Comparison of ENCODE assay signal across 12 cellular contexts in genomic region chr19:35239597-35239996, GRCh38. TPM values are rescaled to one million over a fixed set of nuclear protein-coding genes. Genes with fewer than 3 reads are reported as not detected.
DNase-seq lines count a peak whose midpoint lies in the region; ATAC-seq, FAIRE-seq and TF ChIP-seq lines count a peak whose summit lies in the region.
"Not testable (repeated sequence)": the region's sequence is repeated elsewhere in the genome, so short reads cannot be mapped to it uniquely, and the experiment has no call there.
"Had no signal": no experiment of that assay in that cellular context is flagged by ENCODE, and none has a peak within 500 bp of the region (broad histone marks: within the 10 kb centered on the region; RNA-seq: fewer than 3 reads in every experiment).

No MANE protein-coding gene starts in this region.

- not testable (repeated sequence) for ATAC-seq in CD4-positive, alpha-beta T cell (ENCODE audit: poor library complexity); activated T-helper 17 cell treated with anti-CD3 and anti-CD28 coated beads, Interleukin-2, amount 50 U/mL, for 72 hours (replicated peaks); K562; memory B cell (ENCODE audit: low read depth); upper lobe of right lung

- not testable (repeated sequence) for H3K79me2 ChIP-seq in K562 (ENCODE audit: control insufficient read depth, insufficient read depth, low read length)

- POLR2A ChIA-PET in CD4-positive, alpha-beta T cell (lab: Charles Lee) = interaction anchor here (0.5 to 3.6 kb wide), 13 partner anchors 8 to 85 kb away, joined by 3 to 34 read pairs (median 5); partner anchors contain the start of genes FAM187B, FXYD5 and USF2
- POLR2A ChIA-PET in activated CD4-positive, alpha-beta T cell treated with anti-CD3 and anti-CD28 coated beads, Interleukin-2, amount 10 ng/mL, durations not matched to agents 7 days and 5 days (lab: Charles Lee) = not testable (repeated sequence)
- POLR2A ChIA-PET in K562 (lab: Yijun Ruan, JAX) = interaction anchor here (0.6 to 0.7 kb wide), 2 partner anchors 64 to 471 kb away, joined by 3 read pairs; no protein-coding TSS in a partner anchor

- H3K27ac ChIP-seq in CD4-positive, alpha-beta T cell (ENCODE audit: low read depth, low read length); K562 (ENCODE audit: extremely low read depth, low read depth, low read length): not testable (repeated sequence)
- H3K27ac ChIP-seq in spleen (peak overlapping the region in 6 of 8 donors; percentile 39 to 85 (median 67)), upper lobe of right lung (peak overlapping the region; percentile 28)

- H3K4me3 Mint-ChIP-seq in CD4-positive, alpha-beta T cell; IgD-negative memory B cell; activated CD4-positive, alpha-beta T cell treated with anti-CD3 and anti-CD28 coated beads, Interleukin-2, amount 10 ng/mL, durations not matched to agents 7 days and 5 days; memory B cell: not testable (repeated sequence)
- H3K4me3 Mint-ChIP-seq in activated T-helper 17 cell treated with anti-CD3 and anti-CD28 coated beads, Interleukin-2, amount 50 U/mL, for 72 hours = peak overlapping the region; percentile 69

- peak overlapping the region; percentile 83 for H3K27ac Mint-ChIP-seq in CD4-positive, alpha-beta T cell
- peak overlapping the region in 2 of 3 donors; percentile 73 to 80 for H3K27ac Mint-ChIP-seq in IgD-negative memory B cell
- H3K27ac Mint-ChIP-seq in activated CD4-positive, alpha-beta T cell treated with anti-CD3 and anti-CD28 coated beads, Interleukin-2, amount 10 ng/mL, durations not matched to agents 7 days and 5 days = peak overlapping the region; percentile 88
- peak overlapping the region; percentile 79 for H3K27ac Mint-ChIP-seq in activated T-helper 17 cell treated with anti-CD3 and anti-CD28 coated beads, Interleukin-2, amount 50 U/mL, for 72 hours
- H3K27ac Mint-ChIP-seq in memory B cell = peak overlapping the region; percentile 82

- not testable (repeated sequence) for H3K27me3 ChIP-seq in CD4-positive, alpha-beta T cell (ENCODE audit: control insufficient read depth, insufficient read depth, low read length); K562 (ENCODE audit: control insufficient read depth in 2 of 2, insufficient read depth in 2 of 2, low read length in 2 of 2); spleen (replicated peaks in 1 of 7); upper lobe of right lung

- H3K9me3 Mint-ChIP-seq in CD4-positive, alpha-beta T cell; IgD-negative memory B cell; activated T-helper 17 cell treated with anti-CD3 and anti-CD28 coated beads, Interleukin-2, amount 50 U/mL, for 72 hours: not testable (repeated sequence)
- H3K9me3 Mint-ChIP-seq in activated CD4-positive, alpha-beta T cell treated with anti-CD3 and anti-CD28 coated beads, Interleukin-2, amount 10 ng/mL, durations not matched to agents 7 days and 5 days = peaks cover 25% of the 10 kb centered on the region
- H3K9me3 Mint-ChIP-seq in memory B cell = peaks cover 12% of the 10 kb centered on the region

- intact Hi-C loops in CD4-positive, alpha-beta T cell (cut with DNase I, micrococcal nuclease) = loop anchor here in 1 of 2 experiments (5.0 kb wide), 1 partner anchor 47 kb away; no protein-coding TSS in a partner anchor
- intact Hi-C loops in K562 (cut with micrococcal nuclease); spleen (cut with DNase I; ENCODE audit: low total_unique reads); upper lobe of right lung (cut with DNase I): not testable (repeated sequence)

- H4K20me1 ChIP-seq in K562 (replicated peaks; ENCODE audit: control insufficient read depth, insufficient read depth, low read length) = not testable (repeated sequence)

- TF ChIP-seq EP300 in K562 (IDR thresholded peaks at IDR 0.05; ENCODE audit: low read length) = not testable (repeated sequence)

- peaks cover 12% of the 10 kb centered on the region for H3K36me3 Mint-ChIP-seq in CD4-positive, alpha-beta T cell (ENCODE audit: low read depth)
- not testable (repeated sequence) for H3K36me3 Mint-ChIP-seq in IgD-negative memory B cell; activated T-helper 17 cell treated with anti-CD3 and anti-CD28 coated beads, Interleukin-2, amount 50 U/mL, for 72 hours (ENCODE audit: low read depth); memory B cell
- peaks cover 26% of the 10 kb centered on the region for H3K36me3 Mint-ChIP-seq in activated CD4-positive, alpha-beta T cell treated with anti-CD3 and anti-CD28 coated beads, Interleukin-2, amount 10 ng/mL, durations not matched to agents 7 days and 5 days (ENCODE audit: low read depth)

- 19% methylated on average over 1 of the region's 1 CpG for WGBS in K562 (ENCODE audit: insufficient coverage, low coverage, missing lambda C conversion rate)
- 91 to 95% (median 94%) methylated on average over 1 of the region's 1 CpG for WGBS in spleen, 5 donors

- H3K4me1 ChIP-seq in K562 (replicated peaks in 1 of 2; ENCODE audit: control insufficient read depth in 2 of 2, insufficient read depth in 2 of 2, low read length in 2 of 2); upper lobe of right lung: not testable (repeated sequence)
- H3K4me1 ChIP-seq in spleen = peaks cover 0 to 22% (median 9%) of the 10 kb centered on the region in 6 donors

- peaks cover 33% of the 10 kb centered on the region for H3K4me1 Mint-ChIP-seq in CD4-positive, alpha-beta T cell (ENCODE audit: low read depth)
- peaks cover 11 to 16% (median 14%) of the 10 kb centered on the region in 3 donors for H3K4me1 Mint-ChIP-seq in IgD-negative memory B cell
- H3K4me1 Mint-ChIP-seq in activated CD4-positive, alpha-beta T cell treated with anti-CD3 and anti-CD28 coated beads, Interleukin-2, amount 10 ng/mL, durations not matched to agents 7 days and 5 days = peaks cover 26% of the 10 kb centered on the region
- peaks cover 29% of the 10 kb centered on the region for H3K4me1 Mint-ChIP-seq in activated T-helper 17 cell treated with anti-CD3 and anti-CD28 coated beads, Interleukin-2, amount 50 U/mL, for 72 hours
- H3K4me1 Mint-ChIP-seq in memory B cell = peaks cover 18% of the 10 kb centered on the region

- FAIRE-seq in K562 (lab: Jason Lieb, UNC) = not testable (repeated sequence)

- not testable (repeated sequence) for H3K27me3 Mint-ChIP-seq in CD4-positive, alpha-beta T cell; IgD-negative memory B cell; activated T-helper 17 cell treated with anti-CD3 and anti-CD28 coated beads, Interleukin-2, amount 50 U/mL, for 72 hours; memory B cell
- H3K27me3 Mint-ChIP-seq in activated CD4-positive, alpha-beta T cell treated with anti-CD3 and anti-CD28 coated beads, Interleukin-2, amount 10 ng/mL, durations not matched to agents 7 days and 5 days = peaks cover 27% of the 10 kb centered on the region

- CTCF ChIA-PET in CD4-positive, alpha-beta T cell (lab: Charles Lee) = interaction anchor here (0.9 to 1.8 kb wide), 3 partner anchors 22 to 98 kb away, joined by 3 to 9 read pairs (median 6); partner anchors contain the start of gene USF2
- CTCF ChIA-PET in activated CD4-positive, alpha-beta T cell treated with anti-CD3 and anti-CD28 coated beads, Interleukin-2, amount 10 ng/mL, durations not matched to agents 7 days and 5 days (lab: Charles Lee) = interaction anchor here (2.0 kb wide), 1 partner anchor 14 kb away, joined by 9 read pairs; no protein-coding TSS in a partner anchor
- CTCF ChIA-PET in K562 (lab: Yijun Ruan, JAX; ENCODE audit: low intra/inter-chr PET ratio) = not testable (repeated sequence)

- H3K4me3 ChIP-seq in K562, spleen, upper lobe of right lung: not testable (repeated sequence)

- not testable (repeated sequence) for TF ChIP-seq POLR2A in K562 (conservative IDR thresholded peaks at IDR 0.05); spleen (IDR thresholded peaks at IDR 0.05)

- H3K9me3 ChIP-seq in CD4-positive, alpha-beta T cell (ENCODE audit: control insufficient read depth, low read length) = peaks cover 11% of the 10 kb centered on the region
- not testable (repeated sequence) for H3K9me3 ChIP-seq in K562 (replicated peaks; ENCODE audit: control insufficient read depth, insufficient read depth, low read depth, low read length); upper lobe of right lung
- peaks cover 3 to 26% (median 13%) of the 10 kb centered on the region in 8 donors for H3K9me3 ChIP-seq in spleen

- H3K36me3 ChIP-seq in K562 (ENCODE audit: control insufficient read depth, insufficient read depth, low read length); spleen; upper lobe of right lung: not testable (repeated sequence)

- in situ Hi-C loops in K562 (cut with MboI) = not testable (repeated sequence)

- not testable (repeated sequence) for H3K9me1 ChIP-seq in K562 (ENCODE audit: control insufficient read depth, insufficient read depth, low read length)

- H3K9ac ChIP-seq in K562 (ENCODE audit: insufficient read depth in 1 of 2, low read depth in 2 of 2, low read length in 2 of 2) = not testable (repeated sequence)

- BruUV-seq in K562 (replicated peaks; lab: Mats Ljungman, UMichigan) = not testable (repeated sequence)

- not testable (repeated sequence) for H3K4me2 ChIP-seq in K562 (ENCODE audit: insufficient read depth, low read length)

- not testable (repeated sequence) for H2AFZ ChIP-seq in K562 (ENCODE audit: low read depth, low read length)

- TF ChIP-seq RAD21 in K562 (CRISPR knock-in tag; conservative IDR thresholded peaks at IDR 0.05 in 1 of 2, IDR thresholded peaks at IDR 0.05 in 1 of 2) = not testable (repeated sequence)

- not testable (repeated sequence) for TF ChIP-seq CTCF in CD4-positive, alpha-beta T cell (IDR thresholded peaks at IDR 0.05); K562 (IDR thresholded peaks at IDR 0.05 in 2 of 3, conservative IDR thresholded peaks at IDR 0.05 in 1 of 3; ENCODE audit: insufficient read depth in 2 of 3, low read depth in 1 of 3, low read length in 3 of 3); spleen (IDR thresholded peaks at IDR 0.05 in 8 of 11, conservative IDR thresholded peaks at IDR 0.05 in 3 of 11); upper lobe of right lung (IDR thresholded peaks at IDR 0.05)

- DNase-seq in CD4-positive, alpha-beta T cell; activated CD4-positive, alpha-beta T cell treated with anti-CD3 and anti-CD28 coated beads, Interleukin-2, amount 10 ng/mL, durations not matched to agents 7 days and 5 days; K562 (ENCODE audit: extremely low read depth in 1 of 4, low spot score in 3 of 4); memory B cell (ENCODE audit: low spot score in 2 of 2); spleen; upper lobe of right lung: not testable (repeated sequence)

RNA-seq across cellular contexts. Expression of gene LSR, which starts 9.2 kb away (rescaled TPM):
- total RNA-seq in CD4-positive, alpha-beta T cell = 10 to 100 TPM; 45.0 to 47.9 TPM
- 49.1 TPM for polyA plus RNA-seq in IgD-negative memory B cell
- total RNA-seq in activated CD4-positive, alpha-beta T cell treated with anti-CD3 and anti-CD28 coated beads, Interleukin-2, amount 10 ng/mL, durations not matched to agents 7 days and 5 days = 1 to 10 TPM; 3.5 to 3.6 TPM
- 10 to 100 TPM; 19.1 to 38.0 TPM for total RNA-seq in activated T-helper 17 cell treated with anti-CD3 and anti-CD28 coated beads, Interleukin-2, amount 50 U/mL, for 72 hours
- 30.2 and 123 TPM in 2 replicates for total RNA-seq in K562 (2011; cell fraction: chromatin; rRNA removed; ENCODE audit: low replicate concordance)
- 223 and 260 TPM in 2 replicates for total RNA-seq in K562 (2011; cell fraction: nucleolus; rRNA removed)
- 130 and 145 TPM in 2 replicates for total RNA-seq in K562 (2011; cell fraction: nucleoplasm; rRNA removed)
- total RNA-seq in K562 (2014; rRNA removed) = 65.1 and 111 TPM in 2 replicates
- 10.1 and 11.3 TPM in 2 replicates for total RNA-seq in K562 (2014; rRNA removed; fragmentation: Illumina TruSeq; extraction: Trizol)
- total RNA-seq in K562 (2015; rRNA removed; fragmentation: Illumina TruSeq; extraction: Trizol) = 29.4 and 32.3 TPM in 2 replicates
- total RNA-seq in K562 (2021) = 83.3 and 87.9 TPM in 2 replicates
- polyA plus RNA-seq in K562 (2011; rRNA removed) = 19.6 and 42.8 TPM in 2 replicates
- polyA plus RNA-seq in K562 (2011; cell fraction: cytosol; rRNA removed) = 24.5 and 85.7 TPM in 2 replicates
- 44.0 and 102 TPM in 2 replicates for polyA plus RNA-seq in K562 (2011; cell fraction: nucleus; rRNA removed)
- polyA plus RNA-seq in K562 (2012) = 77.8 and 93.6 TPM in 2 replicates
- 28.0 and 61.6 TPM in 2 replicates for polyA plus RNA-seq in K562 (2014; fragmentation: Illumina TruSeq; extraction: Trizol)
- under 1 TPM; 0.44 to 0.66 TPM for polyA plus RNA-seq in K562 (2014; fragmentation: Nextera tagmentation; extraction: Ambion mirVana)
- 39.4 and 47.4 TPM in 2 replicates for polyA plus RNA-seq in K562 (2014; rRNA removed)
- polyA minus RNA-seq in K562 (2011; rRNA and poly(A)+ RNA removed) = 9.4 and 16.2 TPM in 2 replicates
- 87.6 and 93.3 TPM in 2 replicates for polyA minus RNA-seq in K562 (2011; cell fraction: cytosol; rRNA and poly(A)+ RNA removed)
- 61.4 and 69.4 TPM in 2 replicates for polyA minus RNA-seq in K562 (2011; cell fraction: nucleus; rRNA and poly(A)+ RNA removed)
- total RNA-seq in spleen = 10 to 100 TPM; 18.1 to 30.2 (median 21.6) TPM
- 10 to 100 TPM; 10.9 to 17.4 (median 11.2) TPM for polyA plus RNA-seq in spleen
- 79.1 TPM for total RNA-seq in upper lobe of right lung

RNA-seq across cellular contexts. Expression of gene FAM187B, which starts 11.1 kb away (rescaled TPM):
- total RNA-seq in CD4-positive, alpha-beta T cell = not detected
- polyA plus RNA-seq in IgD-negative memory B cell (not detected), K562 (2011; rRNA removed) (not detected in 2 replicates), K562 (2014; fragmentation: Illumina TruSeq; extraction: Trizol) (not detected in 2 replicates), K562 (2014; fragmentation: Nextera tagmentation; extraction: Ambion mirVana) (under 1 TPM in 1 of 2 experiments, not detected in 1; 0.04 TPM), K562 (2014; rRNA removed) (not detected in 2 replicates), spleen (under 1 TPM in 2 of 3 donors, not detected in 1; 0.48 to 0.61 TPM)
- not detected for total RNA-seq in activated CD4-positive, alpha-beta T cell treated with anti-CD3 and anti-CD28 coated beads, Interleukin-2, amount 10 ng/mL, durations not matched to agents 7 days and 5 days
- total RNA-seq in activated T-helper 17 cell treated with anti-CD3 and anti-CD28 coated beads, Interleukin-2, amount 50 U/mL, for 72 hours = under 1 TPM in 1 of 2 donors, not detected in 1; 0.58 TPM
- total RNA-seq in K562 (2011; cell fraction: chromatin; rRNA removed; ENCODE audit: low replicate concordance) = 0.25 TPM in 1 of 2 replicates, not detected in the other
- total RNA-seq in K562 (2011; cell fraction: nucleolus; rRNA removed) = not detected in 2 replicates
- total RNA-seq in K562 (2011; cell fraction: nucleoplasm; rRNA removed) = not detected in 2 replicates
- total RNA-seq in K562 (2014; rRNA removed) (0.09 TPM in 1 of 2 replicates, not detected in the other), K562 (2014; rRNA removed; fragmentation: Illumina TruSeq; extraction: Trizol) (not detected in 2 replicates), K562 (2015; rRNA removed; fragmentation: Illumina TruSeq; extraction: Trizol) (not detected in 2 replicates), K562 (2021) (not detected in 2 replicates), spleen (under 1 TPM in 1 of 7 donors, not detected in 6; 0.51 TPM), upper lobe of right lung (not detected)
- 0.07 TPM in 1 of 2 replicates, not detected in the other for polyA plus RNA-seq in K562 (2011; cell fraction: cytosol; rRNA removed)
- polyA plus RNA-seq in K562 (2011; cell fraction: nucleus; rRNA removed) = 0.10 TPM in 1 of 2 replicates, not detected in the other
- polyA plus RNA-seq in K562 (2012) = not detected in 2 replicates
- polyA minus RNA-seq in K562 (2011; rRNA and poly(A)+ RNA removed) = not detected in 2 replicates
- polyA minus RNA-seq in K562 (2011; cell fraction: cytosol; rRNA and poly(A)+ RNA removed) = not detected in 2 replicates
- polyA minus RNA-seq in K562 (2011; cell fraction: nucleus; rRNA and poly(A)+ RNA removed) = not detected in 2 replicates
- total RNA-seq: A673, H1, HFFc6, HT1080 had no signal
- polyA plus RNA-seq: H1 had no signal

RNA-seq across cellular contexts. Expression of gene USF2, which starts 29.2 kb away (rescaled TPM):
- total RNA-seq in CD4-positive, alpha-beta T cell = 100 to 1,000 TPM; 335 to 344 TPM
- polyA plus RNA-seq in IgD-negative memory B cell (11.5 TPM), K562 (2011; rRNA removed) (62.5 and 69.2 TPM in 2 replicates), K562 (2014; fragmentation: Illumina TruSeq; extraction: Trizol) (57.2 and 58.4 TPM in 2 replicates), K562 (2014; fragmentation: Nextera tagmentation; extraction: Ambion mirVana) (under 1 TPM; 0.27 to 0.34 TPM), K562 (2014; rRNA removed) (78.0 and 93.7 TPM in 2 replicates), spleen (100 to 1,000 TPM; 132 to 205 (median 145) TPM)
- 100 to 1,000 TPM; 150 to 162 TPM for total RNA-seq in activated CD4-positive, alpha-beta T cell treated with anti-CD3 and anti-CD28 coated beads, Interleukin-2, amount 10 ng/mL, durations not matched to agents 7 days and 5 days
- 100 to 1,000 TPM; 109 to 121 TPM for total RNA-seq in activated T-helper 17 cell treated with anti-CD3 and anti-CD28 coated beads, Interleukin-2, amount 50 U/mL, for 72 hours
- total RNA-seq in K562 (2011; cell fraction: chromatin; rRNA removed; ENCODE audit: low replicate concordance) = 42.6 and 101 TPM in 2 replicates
- total RNA-seq in K562 (2011; cell fraction: nucleolus; rRNA removed) = 81.1 and 82.5 TPM in 2 replicates
- 54.4 and 62.0 TPM in 2 replicates for total RNA-seq in K562 (2011; cell fraction: nucleoplasm; rRNA removed)
- total RNA-seq in K562 (2014; rRNA removed) (79.6 and 92.0 TPM in 2 replicates), K562 (2014; rRNA removed; fragmentation: Illumina TruSeq; extraction: Trizol) (27.8 and 31.1 TPM in 2 replicates), K562 (2015; rRNA removed; fragmentation: Illumina TruSeq; extraction: Trizol) (41.3 and 44.8 TPM in 2 replicates), K562 (2021) (79.6 and 85.1 TPM in 2 replicates), spleen (100 to 1,000 TPM; 133 to 206 (median 157) TPM), upper lobe of right lung (152 TPM)
- polyA plus RNA-seq in K562 (2011; cell fraction: cytosol; rRNA removed) = 53.9 and 98.4 TPM in 2 replicates
- polyA plus RNA-seq in K562 (2011; cell fraction: nucleus; rRNA removed) = 102 and 108 TPM in 2 replicates
- 81.4 and 98.5 TPM in 2 replicates for polyA plus RNA-seq in K562 (2012)
- 31.5 and 39.4 TPM in 2 replicates for polyA minus RNA-seq in K562 (2011; rRNA and poly(A)+ RNA removed)
- polyA minus RNA-seq in K562 (2011; cell fraction: cytosol; rRNA and poly(A)+ RNA removed) = 28.5 and 53.2 TPM in 2 replicates
- polyA minus RNA-seq in K562 (2011; cell fraction: nucleus; rRNA and poly(A)+ RNA removed) = 21.7 and 31.3 TPM in 2 replicates

RNA-seq across cellular contexts. Expression of gene HAMP, which starts 42.7 kb away (rescaled TPM):
- 1 to 10 TPM; 1.5 to 1.6 TPM for total RNA-seq in CD4-positive, alpha-beta T cell
- polyA plus RNA-seq in IgD-negative memory B cell = not detected
- 1 to 10 TPM in 1 of 2 experiments, under 1 TPM in 1; 0.92 to 1.2 TPM for total RNA-seq in activated CD4-positive, alpha-beta T cell treated with anti-CD3 and anti-CD28 coated beads, Interleukin-2, amount 10 ng/mL, durations not matched to agents 7 days and 5 days
- total RNA-seq in activated T-helper 17 cell treated with anti-CD3 and anti-CD28 coated beads, Interleukin-2, amount 50 U/mL, for 72 hours = under 1 TPM; 0.11 to 0.22 TPM
- total RNA-seq in K562 (2011; cell fraction: chromatin; rRNA removed; ENCODE audit: low replicate concordance) = 0.25 and 1.3 TPM in 2 replicates
- total RNA-seq in K562 (2011; cell fraction: nucleolus; rRNA removed) = 1.5 and 2.1 TPM in 2 replicates
- total RNA-seq in K562 (2011; cell fraction: nucleoplasm; rRNA removed) = 0.84 and 1.9 TPM in 2 replicates
- total RNA-seq in K562 (2014; rRNA removed) = not detected in 2 replicates
- 0.29 TPM in 1 of 2 replicates, not detected in the other for total RNA-seq in K562 (2014; rRNA removed; fragmentation: Illumina TruSeq; extraction: Trizol)
- total RNA-seq in K562 (2015; rRNA removed; fragmentation: Illumina TruSeq; extraction: Trizol) = 0.57 TPM in 1 of 2 replicates, not detected in the other
- total RNA-seq in K562 (2021) = 0.29 TPM in 2 replicates
- 0.26 and 0.39 TPM in 2 replicates for polyA plus RNA-seq in K562 (2011; rRNA removed)
- 0.74 and 3.9 TPM in 2 replicates for polyA plus RNA-seq in K562 (2011; cell fraction: cytosol; rRNA removed)
- polyA plus RNA-seq in K562 (2011; cell fraction: nucleus; rRNA removed) = 0.24 and 0.74 TPM in 2 replicates
- polyA plus RNA-seq in K562 (2012) = 0.98 and 2.0 TPM in 2 replicates
- polyA plus RNA-seq in K562 (2014; fragmentation: Illumina TruSeq; extraction: Trizol) = 0.64 and 1.1 TPM in 2 replicates
- 1 to 10 TPM in 1 of 2 experiments, under 1 TPM in 1; 0.65 to 1.0 TPM for polyA plus RNA-seq in K562 (2014; fragmentation: Nextera tagmentation; extraction: Ambion mirVana)
- polyA plus RNA-seq in K562 (2014; rRNA removed) = 0.05 and 0.76 TPM in 2 replicates
- 0.11 TPM in 1 of 2 replicates, not detected in the other for polyA minus RNA-seq in K562 (2011; rRNA and poly(A)+ RNA removed)
- 1.6 TPM in 1 of 2 replicates, not detected in the other for polyA minus RNA-seq in K562 (2011; cell fraction: cytosol; rRNA and poly(A)+ RNA removed)
- polyA minus RNA-seq in K562 (2011; cell fraction: nucleus; rRNA and poly(A)+ RNA removed) = 0.11 and 0.67 TPM in 2 replicates
- total RNA-seq in spleen = under 1 TPM in 2 of 7 donors, not detected in 5; 0.60 to 0.67 TPM
- 1 to 10 TPM in 2 of 3 donors, under 1 TPM in 1; 0.48 to 5.0 (median 2.0) TPM for polyA plus RNA-seq in spleen
- 1.5 TPM for total RNA-seq in upper lobe of right lung
- total RNA-seq: H1, HFFc6, HT1080 had no signal

RNA-seq across cellular contexts. Expression of gene MAG, which starts 52.4 kb away (rescaled TPM):
- total RNA-seq in CD4-positive, alpha-beta T cell = not detected
- polyA plus RNA-seq in IgD-negative memory B cell (0.25 TPM), K562 (2011; rRNA removed) (1.4 and 1.6 TPM in 2 replicates), K562 (2014; fragmentation: Illumina TruSeq; extraction: Trizol) (0.61 and 3.3 TPM in 2 replicates), K562 (2014; fragmentation: Nextera tagmentation; extraction: Ambion mirVana) (under 1 TPM; 0.11 to 0.39 TPM), K562 (2014; rRNA removed) (2.9 and 10.0 TPM in 2 replicates), spleen (under 1 TPM; 0.07 to 0.42 (median 0.16) TPM)
- total RNA-seq in activated CD4-positive, alpha-beta T cell treated with anti-CD3 and anti-CD28 coated beads, Interleukin-2, amount 10 ng/mL, durations not matched to agents 7 days and 5 days = not detected
- under 1 TPM; 0.24 to 0.50 TPM for total RNA-seq in activated T-helper 17 cell treated with anti-CD3 and anti-CD28 coated beads, Interleukin-2, amount 50 U/mL, for 72 hours
- total RNA-seq in K562 (2011; cell fraction: chromatin; rRNA removed; ENCODE audit: low replicate concordance) = 9.6 and 21.9 TPM in 2 replicates
- total RNA-seq in K562 (2011; cell fraction: nucleolus; rRNA removed) = 25.2 and 25.7 TPM in 2 replicates
- 12.0 and 17.2 TPM in 2 replicates for total RNA-seq in K562 (2011; cell fraction: nucleoplasm; rRNA removed)
- total RNA-seq in K562 (2014; rRNA removed) (6.3 and 9.0 TPM in 2 replicates), K562 (2014; rRNA removed; fragmentation: Illumina TruSeq; extraction: Trizol) (0.67 and 1.1 TPM in 2 replicates), K562 (2015; rRNA removed; fragmentation: Illumina TruSeq; extraction: Trizol) (2.8 and 4.6 TPM in 2 replicates), K562 (2021) (6.4 and 7.7 TPM in 2 replicates), spleen (10 to 100 TPM in 3 of 7 donors, under 1 TPM in 2, not detected in 2; 0.26 to 55.2 (median 35.1) TPM), upper lobe of right lung (not detected)
- 1.6 and 6.7 TPM in 2 replicates for polyA plus RNA-seq in K562 (2011; cell fraction: cytosol; rRNA removed)
- polyA plus RNA-seq in K562 (2011; cell fraction: nucleus; rRNA removed) = 1.9 and 8.2 TPM in 2 replicates
- polyA plus RNA-seq in K562 (2012) = 2.3 and 5.2 TPM in 2 replicates
- 1.4 TPM in 1 of 2 replicates, not detected in the other for polyA minus RNA-seq in K562 (2011; rRNA and poly(A)+ RNA removed)
- 3.0 and 8.6 TPM in 2 replicates for polyA minus RNA-seq in K562 (2011; cell fraction: cytosol; rRNA and poly(A)+ RNA removed)
- 3.8 and 6.6 TPM in 2 replicates for polyA minus RNA-seq in K562 (2011; cell fraction: nucleus; rRNA and poly(A)+ RNA removed)
- total RNA-seq: A673, HFFc6, HT1080 had no signal
